11 cellular contexts compared by ENCODE assay signal in genomic region chr11:92451081-92451480, GRCh38.
"Had no signal": no experiment of that assay in that cellular context is flagged by ENCODE, and none has a peak within 500 bp of the region (broad histone marks: within the 10 kb centered on the region; RNA-seq: fewer than 3 reads in every experiment).

No MANE protein-coding gene starts in this region.

- H3K36me3 ChIP-seq: HAP-1 had no signal

- FAIRE-seq: H1, H54 had no signal

- H3K4me3 Mint-ChIP-seq: GM23338, H9, HFFc6 had no signal

- DNase-seq: GM23248, GOT3, H7, H9, HCEC 1CT, HFFc6 had no signal

- H3K27ac Mint-ChIP-seq: GM23338, HFFc6 had no signal

- ATAC-seq: GM23338, HCT116 had no signal

- H3K9me3 Mint-ChIP-seq: GM23338 had no signal

- H3K9ac ChIP-seq: GM23248 had no signal

- H3K9me3 ChIP-seq: HAP-1 had no signal

- H3K27ac ChIP-seq: GM23248 had no signal

- H3K4me1 ChIP-seq: HAP-1 had no signal

- H3K4me3 ChIP-seq: GM23248, GM23338, HAP-1 had no signal
